In the genomic region with DNA sequence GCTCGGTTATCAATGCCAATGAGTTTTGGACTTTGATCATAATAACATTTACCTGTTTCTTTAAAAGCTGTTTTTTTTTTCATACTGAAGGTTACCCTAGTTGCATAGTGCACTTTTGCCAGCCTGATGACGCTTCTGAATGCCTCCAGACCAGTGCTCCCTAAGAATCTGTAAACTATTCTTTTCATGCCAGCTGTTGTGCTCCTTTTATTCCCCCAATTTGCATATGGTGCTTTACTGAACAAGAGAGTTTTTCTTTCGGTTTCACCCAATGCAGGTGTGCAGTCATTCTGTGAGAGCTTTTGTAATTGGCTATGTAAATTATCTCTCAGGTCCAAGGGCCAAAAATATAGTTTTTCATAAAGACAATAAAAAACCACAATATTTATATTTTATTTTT, we compare ENCODE assay signal across 9 cellular contexts. TPM values are rescaled to one million over a fixed set of nuclear protein-coding genes. Genes with fewer than 3 reads are reported as not detected.
A peak's percentile ranks its signal among the peaks of the same experiment; 100 is the strongest.
DNase-seq lines count a peak whose midpoint lies in the region; ATAC-seq, FAIRE-seq and TF ChIP-seq lines count a peak whose summit lies in the region.
"Had no signal": no experiment of that assay in that cellular context is flagged by ENCODE, and none has a peak within 500 bp of the region (broad histone marks: within the 10 kb centered on the region; RNA-seq: fewer than 3 reads in every experiment).

No MANE protein-coding gene starts in this region.

- in situ Hi-C loops in GM12878 (cut with MboI): no loop called here

- peak; percentile 11; the same call in 1 of the 2 replicates for TF ChIP-seq RAD21 in GM12878 (IDR thresholded peaks at IDR 0.05; ENCODE audit: insufficient read depth, low read depth, low read length)

- peaks cover 67% of the 10 kb centered on the region for H3K4me1 ChIP-seq in DOHH2 (ENCODE audit: control insufficient read depth, low read length)
- H3K4me1 ChIP-seq in GM12878 (ENCODE audit: control insufficient read depth, insufficient read depth, low read length): peaks cover 50% of the 10 kb centered on the region
- H3K4me1 ChIP-seq: gastroesophageal sphincter had no signal

- H3K27ac ChIP-seq in DOHH2 (ENCODE audit: low read depth, low read length) (peak overlapping the region; percentile 55), GM12878 (ENCODE audit: control insufficient read depth, insufficient read depth) (no peak overlapping the region; the same call in 1 of the 2 replicates)
- H3K27ac ChIP-seq: gastroesophageal sphincter had no signal

- H3K27me3 ChIP-seq in DOHH2 (ENCODE audit: control insufficient read depth, low read length): no peaks in the 10 kb centered on the region
- H3K27me3 ChIP-seq in GM12878 (replicated peaks in 1 of 2; ENCODE audit: control insufficient read depth in 2 of 2, insufficient read depth in 2 of 2, low read length in 1 of 2): no peaks in the 10 kb centered on the region
- H3K27me3 ChIP-seq: gastroesophageal sphincter had no signal

- no peak for TF ChIP-seq POLR2A in GM12878 (IDR thresholded peaks at IDR 0.05; ENCODE audit: low read depth, low read length)

- H3K79me2 ChIP-seq in DOHH2 (ENCODE audit: control insufficient read depth, low read length) (no peaks in the 10 kb centered on the region), GM12878 (ENCODE audit: control insufficient read depth, insufficient read depth, low read length) (no peaks in the 10 kb centered on the region; the same call in 1 of the 2 replicates)

- peak; percentile 89 for ATAC-seq in GM19372 (IDR thresholded peaks at IDR 0.05; ENCODE audit: low read depth, unreplicated experiment)
- peak; percentile 95 for ATAC-seq in HG03159 (IDR thresholded peaks at IDR 0.05; ENCODE audit: unreplicated experiment)
- peak; percentile 93 for ATAC-seq in GM12878
- ATAC-seq: gastroesophageal sphincter had no signal

- no peak overlapping the region for H2AFZ ChIP-seq in GM12878 (ENCODE audit: control insufficient read depth, low read depth, low read length)

- intact Hi-C loops in GM12878 (cut with micrococcal nuclease; ENCODE audit: unreplicated experiment): loop anchor here (2.0 kb wide), 1 partner anchor 100 kb away; no protein-coding TSS in a partner anchor

- H3K9me3 ChIP-seq in DOHH2 (ENCODE audit: control insufficient read depth, insufficient read depth, low read length): no peaks in the 10 kb centered on the region
- H3K9me3 ChIP-seq in GM12878 (replicated peaks; ENCODE audit: control insufficient read depth, insufficient read depth, low read length): peaks cover 3% of the 10 kb centered on the region
- H3K9me3 ChIP-seq: gastroesophageal sphincter had no signal

- peaks cover 4% of the 10 kb centered on the region; the same call in 1 of the 2 replicates for H3F3A ChIP-seq in DOHH2 (ENCODE audit: control insufficient read depth, insufficient read depth)

- SMC1A ChIA-PET in GM12878 (lab: Charles Lee; ENCODE audit: uncharacterized antibody, unreplicated experiment): interaction anchor here (0.6 to 4.2 kb wide), 33 partner anchors 8 to 376 kb away, joined by 3 to 59 read pairs (median 4); no protein-coding TSS in a partner anchor

- 8% methylated on average over 3 of the region's 3 CpGs for WGBS in GM12878 (ENCODE audit: insufficient coverage, insufficient replicate concordance, low lambda C conversion rate, missing lambda C conversion rate)

- CTCF ChIA-PET in GM12878 (lab: Yijun Ruan, JAX): interaction anchor here (0.8 to 3.1 kb wide), 7 partner anchors 8 to 257 kb away, joined by 3 to 15 read pairs (median 7); no protein-coding TSS in a partner anchor

- H4K20me1 ChIP-seq in DOHH2 (ENCODE audit: control insufficient read depth, insufficient read depth, low read depth, low read length) (no peaks in the 10 kb centered on the region), GM12878 (ENCODE audit: control insufficient read depth, insufficient read depth) (no peaks in the 10 kb centered on the region)

- no TSS peak for BruUV-seq in GM12878 (replicated peaks; lab: Mats Ljungman, UMichigan)

- TF ChIP-seq EP300 in GM12878 (IDR thresholded peaks at IDR 0.05; ENCODE audit: borderline replicate concordance in 1 of 2, control insufficient read depth in 1 of 2, low read depth in 2 of 2, low read length in 2 of 2): peak; percentile 82 to 91; a peak in 2 of 4 replicates

- RAD21 ChIA-PET in GM12878 (lab: Charles Lee; ENCODE audit: unreplicated experiment): interaction anchor here (0.6 to 3.7 kb wide), 20 partner anchors 11 to 497 kb away, joined by 3 to 52 read pairs (median 7); a partner anchor contains a TSS

- H3K9ac ChIP-seq in GM12878 (ENCODE audit: control insufficient read depth, insufficient read depth, low read length): no peak overlapping the region

- no peaks in the 10 kb centered on the region; the same call in 1 of the 2 replicates for H3K36me3 ChIP-seq in DOHH2 (ENCODE audit: control insufficient read depth, low read length)
- no peaks in the 10 kb centered on the region for H3K36me3 ChIP-seq in GM12878 (ENCODE audit: control insufficient read depth in 2 of 2, insufficient read depth in 2 of 2, low read length in 1 of 2)
- H3K36me3 ChIP-seq: gastroesophageal sphincter had no signal

- H3K9me2 ChIP-seq in DOHH2 (replicated peaks; ENCODE audit: control insufficient read depth, low read length): no peaks in the 10 kb centered on the region

- TF ChIP-seq CTCF in DOHH2 (IDR thresholded peaks at IDR 0.05; ENCODE audit: low read depth, low read length, poor library complexity, severe bottlenecking): no peak
- TF ChIP-seq CTCF in GM12878 (IDR thresholded peaks at IDR 0.05 in 2 of 3, conservative IDR thresholded peaks at IDR 0.05 in 1 of 3; ENCODE audit: control insufficient read depth in 2 of 3, extremely low read depth in 1 of 3, insufficient read depth in 1 of 3, low read depth in 3 of 3, low read length in 3 of 3): no peak

- H3K4me2 ChIP-seq in DOHH2 (ENCODE audit: low read length) (peak overlapping the region; percentile 76), GM12878 (ENCODE audit: control insufficient read depth, insufficient read depth) (peak overlapping the region; percentile 34)

- peak overlapping the region; percentile 59 for H3K4me3 ChIP-seq in DOHH2 (ENCODE audit: low read length)
- no peak overlapping the region; the same call in 1 of the 2 replicates for H3K4me3 ChIP-seq in GM12878
- H3K4me3 ChIP-seq: gastroesophageal sphincter had no signal

- POLR2A ChIA-PET in GM12878 (lab: Charles Lee): interaction anchor here (0.6 to 3.0 kb wide), 8 partner anchors 9 to 114 kb away, joined by 3 to 17 read pairs (median 6); no protein-coding TSS in a partner anchor

- peak; percentile 75 for FAIRE-seq in GM12878 (lab: Jason Lieb, UNC)

- peak; percentile 76 for DNase-seq in GM12878 (ENCODE audit: low read depth, low spot score)
- DNase-seq in amygdala (lab: John Stamatoyannopoulos, UW): no peak
- DNase-seq in UCSD-AML1 (lab: John Stamatoyannopoulos, UW; ENCODE audit: unreplicated experiment): no peak
- DNase-seq in GM03348 (ENCODE audit: low spot score): no peak
- no peak for DNase-seq in T1000 (lab: John Stamatoyannopoulos, UW)

TF ChIP-seq in GM12878, 131 proteins besides CTCF, POLR2A, EP300 and RAD21 (continues in another document):
- TF ChIP-seq KAT2A (conservative IDR thresholded peaks at IDR 0.05; ENCODE audit: control insufficient read depth, low read depth, low read length) (no peak), EED (IDR thresholded peaks at IDR 0.05; ENCODE audit: low read depth) (peak; percentile 36; the same call in 1 of the 2 replicates), RAD51 (IDR thresholded peaks at IDR 0.05) (no peak), MEF2B (IDR thresholded peaks at IDR 0.05; ENCODE audit: partially characterized antibody, poor library complexity, severe bottlenecking) (peak; percentile 68), PAX8 (IDR thresholded peaks at IDR 0.05) (no peak), TBL1XR1 (IDR thresholded peaks at IDR 0.05; ENCODE audit: low read depth, low read length) (peak; percentile 90)
- TF ChIP-seq, protein P1, sequence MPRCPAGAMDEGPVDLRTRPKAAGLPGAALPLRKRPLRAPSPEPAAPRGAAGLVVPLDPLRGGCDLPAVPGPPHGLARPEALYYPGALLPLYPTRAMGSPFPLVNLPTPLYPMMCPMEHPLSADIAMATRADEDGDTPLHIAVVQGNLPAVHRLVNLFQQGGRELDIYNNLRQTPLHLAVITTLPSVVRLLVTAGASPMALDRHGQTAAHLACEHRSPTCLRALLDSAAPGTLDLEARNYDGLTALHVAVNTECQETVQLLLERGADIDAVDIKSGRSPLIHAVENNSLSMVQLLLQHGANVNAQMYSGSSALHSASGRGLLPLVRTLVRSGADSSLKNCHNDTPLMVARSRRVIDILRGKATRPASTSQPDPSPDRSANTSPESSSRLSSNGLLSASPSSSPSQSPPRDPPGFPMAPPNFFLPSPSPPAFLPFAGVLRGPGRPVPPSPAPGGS (IDR thresholded peaks at IDR 0.05; ENCODE audit: borderline replicate concordance, insufficient read depth, low read depth, low read length, poor library complexity, severe bottlenecking): peak; percentile 64
- TF ChIP-seq, protein P2, sequence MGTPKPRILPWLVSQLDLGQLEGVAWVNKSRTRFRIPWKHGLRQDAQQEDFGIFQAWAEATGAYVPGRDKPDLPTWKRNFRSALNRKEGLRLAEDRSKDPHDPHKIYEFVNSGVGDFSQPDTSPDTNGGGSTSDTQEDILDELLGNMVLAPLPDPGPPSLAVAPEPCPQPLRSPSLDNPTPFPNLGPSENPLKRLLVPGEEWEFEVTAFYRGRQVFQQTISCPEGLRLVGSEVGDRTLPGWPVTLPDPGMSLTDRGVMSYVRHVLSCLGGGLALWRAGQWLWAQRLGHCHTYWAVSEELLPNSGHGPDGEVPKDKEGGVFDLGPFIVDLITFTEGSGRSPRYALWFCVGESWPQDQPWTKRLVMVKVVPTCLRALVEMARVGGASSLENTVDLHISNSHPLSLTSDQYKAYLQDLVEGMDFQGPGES (IDR thresholded peaks at IDR 0.05): no peak

RNA-seq across cellular contexts. Expression of a gene that starts 48.1 kb away (rescaled TPM):
- 212 and 234 TPM in 2 replicates for total RNA-seq in GM12878 (2013; cell fraction: nucleolus; rRNA removed)
- total RNA-seq in GM12878 (2014; rRNA removed): 22.3 and 23.6 TPM in 2 replicates
- 33.4 and 39.8 TPM in 2 replicates for total RNA-seq in GM12878 (2014; rRNA removed; fragmentation: Illumina TruSeq; extraction: Trizol)
- 52.2 and 52.6 TPM in 2 replicates for total RNA-seq in GM12878 (2021)
- 25.4 TPM for polyA plus RNA-seq in GM12878 (2011; ENCODE audit: low read depth)
- polyA plus RNA-seq in GM12878 (2011; rRNA removed): 92.0 and 104 TPM in 2 replicates
- polyA plus RNA-seq in GM12878 (2011; cell fraction: cytosol; rRNA removed): 48.0 and 53.3 TPM in 2 replicates
- polyA plus RNA-seq in GM12878 (2011; cell fraction: nucleus; rRNA removed): 93.7 and 109 TPM in 2 replicates
- 35.3 and 48.3 TPM in 2 replicates for polyA plus RNA-seq in GM12878 (2012)
- 34.2 and 40.6 TPM in 2 replicates for polyA plus RNA-seq in GM12878 (2014; fragmentation: Illumina TruSeq; extraction: Trizol)
- 10 to 100 TPM; 16.2 to 17.9 TPM for polyA plus RNA-seq in GM12878 (2014; fragmentation: Nextera tagmentation; extraction: Ambion mirVana)
- polyA plus RNA-seq in GM12878 (2014; rRNA removed): 32.9 and 34.7 TPM in 2 replicates
- 10 to 100 TPM; 12.6 to 16.7 TPM for polyA plus RNA-seq in GM12878 (2016; fragmentation: Nextera tagmentation; extraction: Ambion mirVana)
- 134 and 207 TPM in 2 replicates for polyA minus RNA-seq in GM12878 (2011; rRNA and poly(A)+ RNA removed)
- polyA minus RNA-seq in GM12878 (2011; cell fraction: cytosol; rRNA and poly(A)+ RNA removed): 40.4 and 48.7 TPM in 2 replicates
- polyA minus RNA-seq in GM12878 (2011; cell fraction: nucleus; rRNA and poly(A)+ RNA removed): 165 and 313 TPM in 2 replicates
